1 cellular context compared by ENCODE assay signal in the genomic region with DNA sequence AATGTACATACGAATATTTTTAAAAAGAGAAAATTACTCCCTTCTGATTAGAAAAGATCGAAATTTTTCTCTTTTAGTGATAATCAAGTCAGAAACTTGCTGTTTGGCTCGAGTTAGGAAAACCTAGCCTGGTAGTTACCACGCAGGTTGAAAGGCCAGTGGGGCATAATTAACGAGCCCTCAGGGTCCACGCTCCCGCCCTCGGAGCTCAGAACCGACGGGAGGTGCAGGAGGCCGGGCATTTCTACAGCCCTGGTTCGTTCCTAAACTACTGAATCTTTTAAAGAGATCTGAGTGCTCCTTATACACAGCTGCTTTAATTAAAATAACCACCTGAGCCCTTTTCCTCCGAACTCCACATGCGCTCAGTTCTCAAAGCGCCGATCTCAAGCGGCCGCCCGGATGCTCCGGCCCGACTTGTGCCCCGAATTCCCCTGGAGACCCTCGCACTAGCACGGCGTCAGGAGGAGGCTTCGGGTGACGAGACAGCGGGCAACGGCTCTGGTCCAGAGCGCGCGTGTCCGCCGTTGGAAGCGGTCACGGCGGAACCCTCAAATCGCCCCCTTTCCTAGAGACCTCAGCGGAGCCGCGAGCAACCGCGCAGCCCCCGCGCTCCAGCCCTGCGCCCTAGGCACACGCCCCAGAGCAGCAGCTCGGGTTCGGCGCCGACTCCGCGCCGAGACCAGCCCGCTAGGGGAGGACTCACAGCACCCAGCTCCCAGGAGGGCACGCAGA.
TF ChIP-seq lines count a peak whose summit lies in the region.

No MANE protein-coding gene starts in this region.

TF ChIP-seq in K562, 482 proteins besides CTCF, POLR2A, EP300 and RAD21 (continues in another document):
- TF ChIP-seq, protein P1, sequence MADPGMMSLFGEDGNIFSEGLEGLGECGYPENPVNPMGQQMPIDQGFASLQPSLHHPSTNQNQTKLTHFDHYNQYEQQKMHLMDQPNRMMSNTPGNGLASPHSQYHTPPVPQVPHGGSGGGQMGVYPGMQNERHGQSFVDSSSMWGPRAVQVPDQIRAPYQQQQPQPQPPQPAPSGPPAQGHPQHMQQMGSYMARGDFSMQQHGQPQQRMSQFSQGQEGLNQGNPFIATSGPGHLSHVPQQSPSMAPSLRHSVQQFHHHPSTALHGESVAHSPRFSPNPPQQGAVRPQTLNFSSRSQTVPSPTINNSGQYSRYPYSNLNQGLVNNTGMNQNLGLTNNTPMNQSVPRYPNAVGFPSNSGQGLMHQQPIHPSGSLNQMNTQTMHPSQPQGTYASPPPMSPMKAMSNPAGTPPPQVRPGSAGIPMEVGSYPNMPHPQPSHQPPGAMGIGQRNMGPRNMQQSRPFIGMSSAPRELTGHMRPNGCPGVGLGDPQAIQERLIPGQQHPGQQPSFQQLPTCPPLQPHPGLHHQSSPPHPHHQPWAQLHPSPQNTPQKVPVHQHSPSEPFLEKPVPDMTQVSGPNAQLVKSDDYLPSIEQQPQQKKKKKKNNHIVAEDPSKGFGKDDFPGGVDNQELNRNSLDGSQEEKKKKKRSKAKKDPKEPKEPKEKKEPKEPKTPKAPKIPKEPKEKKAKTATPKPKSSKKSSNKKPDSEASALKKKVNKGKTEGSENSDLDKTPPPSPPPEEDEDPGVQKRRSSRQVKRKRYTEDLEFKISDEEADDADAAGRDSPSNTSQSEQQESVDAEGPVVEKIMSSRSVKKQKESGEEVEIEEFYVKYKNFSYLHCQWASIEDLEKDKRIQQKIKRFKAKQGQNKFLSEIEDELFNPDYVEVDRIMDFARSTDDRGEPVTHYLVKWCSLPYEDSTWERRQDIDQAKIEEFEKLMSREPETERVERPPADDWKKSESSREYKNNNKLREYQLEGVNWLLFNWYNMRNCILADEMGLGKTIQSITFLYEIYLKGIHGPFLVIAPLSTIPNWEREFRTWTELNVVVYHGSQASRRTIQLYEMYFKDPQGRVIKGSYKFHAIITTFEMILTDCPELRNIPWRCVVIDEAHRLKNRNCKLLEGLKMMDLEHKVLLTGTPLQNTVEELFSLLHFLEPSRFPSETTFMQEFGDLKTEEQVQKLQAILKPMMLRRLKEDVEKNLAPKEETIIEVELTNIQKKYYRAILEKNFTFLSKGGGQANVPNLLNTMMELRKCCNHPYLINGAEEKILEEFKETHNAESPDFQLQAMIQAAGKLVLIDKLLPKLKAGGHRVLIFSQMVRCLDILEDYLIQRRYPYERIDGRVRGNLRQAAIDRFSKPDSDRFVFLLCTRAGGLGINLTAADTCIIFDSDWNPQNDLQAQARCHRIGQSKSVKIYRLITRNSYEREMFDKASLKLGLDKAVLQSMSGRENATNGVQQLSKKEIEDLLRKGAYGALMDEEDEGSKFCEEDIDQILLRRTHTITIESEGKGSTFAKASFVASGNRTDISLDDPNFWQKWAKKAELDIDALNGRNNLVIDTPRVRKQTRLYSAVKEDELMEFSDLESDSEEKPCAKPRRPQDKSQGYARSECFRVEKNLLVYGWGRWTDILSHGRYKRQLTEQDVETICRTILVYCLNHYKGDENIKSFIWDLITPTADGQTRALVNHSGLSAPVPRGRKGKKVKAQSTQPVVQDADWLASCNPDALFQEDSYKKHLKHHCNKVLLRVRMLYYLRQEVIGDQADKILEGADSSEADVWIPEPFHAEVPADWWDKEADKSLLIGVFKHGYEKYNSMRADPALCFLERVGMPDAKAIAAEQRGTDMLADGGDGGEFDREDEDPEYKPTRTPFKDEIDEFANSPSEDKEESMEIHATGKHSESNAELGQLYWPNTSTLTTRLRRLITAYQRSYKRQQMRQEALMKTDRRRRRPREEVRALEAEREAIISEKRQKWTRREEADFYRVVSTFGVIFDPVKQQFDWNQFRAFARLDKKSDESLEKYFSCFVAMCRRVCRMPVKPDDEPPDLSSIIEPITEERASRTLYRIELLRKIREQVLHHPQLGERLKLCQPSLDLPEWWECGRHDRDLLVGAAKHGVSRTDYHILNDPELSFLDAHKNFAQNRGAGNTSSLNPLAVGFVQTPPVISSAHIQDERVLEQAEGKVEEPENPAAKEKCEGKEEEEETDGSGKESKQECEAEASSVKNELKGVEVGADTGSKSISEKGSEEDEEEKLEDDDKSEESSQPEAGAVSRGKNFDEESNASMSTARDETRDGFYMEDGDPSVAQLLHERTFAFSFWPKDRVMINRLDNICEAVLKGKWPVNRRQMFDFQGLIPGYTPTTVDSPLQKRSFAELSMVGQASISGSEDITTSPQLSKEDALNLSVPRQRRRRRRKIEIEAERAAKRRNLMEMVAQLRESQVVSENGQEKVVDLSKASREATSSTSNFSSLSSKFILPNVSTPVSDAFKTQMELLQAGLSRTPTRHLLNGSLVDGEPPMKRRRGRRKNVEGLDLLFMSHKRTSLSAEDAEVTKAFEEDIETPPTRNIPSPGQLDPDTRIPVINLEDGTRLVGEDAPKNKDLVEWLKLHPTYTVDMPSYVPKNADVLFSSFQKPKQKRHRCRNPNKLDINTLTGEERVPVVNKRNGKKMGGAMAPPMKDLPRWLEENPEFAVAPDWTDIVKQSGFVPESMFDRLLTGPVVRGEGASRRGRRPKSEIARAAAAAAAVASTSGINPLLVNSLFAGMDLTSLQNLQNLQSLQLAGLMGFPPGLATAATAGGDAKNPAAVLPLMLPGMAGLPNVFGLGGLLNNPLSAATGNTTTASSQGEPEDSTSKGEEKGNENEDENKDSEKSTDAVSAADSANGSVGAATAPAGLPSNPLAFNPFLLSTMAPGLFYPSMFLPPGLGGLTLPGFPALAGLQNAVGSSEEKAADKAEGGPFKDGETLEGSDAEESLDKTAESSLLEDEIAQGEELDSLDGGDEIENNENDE (IDR thresholded peaks at IDR 0.05; ENCODE audit: low read depth, low read length) = no peak
- peak; percentile 93 for TF ChIP-seq SAP30 (IDR thresholded peaks at IDR 0.05; ENCODE audit: borderline replicate concordance, insufficient read depth, low read depth, low read length, poor library complexity, severe bottlenecking)
- TF ChIP-seq KAT7 (CRISPR knock-in tag; IDR thresholded peaks at IDR 0.05; ENCODE audit: borderline replicate concordance) = 0 out of 2 replicates have a peak, but pooled peaks have one; percentile 26
- TF ChIP-seq KAT2B (IDR thresholded peaks at IDR 0.05; ENCODE audit: low read depth, low read length) = no peak
- TF ChIP-seq ZNF707 (CRISPR knock-in tag; conservative IDR thresholded peaks at IDR 0.05) = no peak
- no peak for TF ChIP-seq YBX1 (IDR thresholded peaks at IDR 0.05)
- TF ChIP-seq ILK (tag; IDR thresholded peaks at IDR 0.05; ENCODE audit: borderline replicate concordance, low read depth) = no peak
- TF ChIP-seq KDM2B (CRISPR knock-in tag; IDR thresholded peaks at IDR 0.05) = peak; percentile 90
- TF ChIP-seq MTA3 (IDR thresholded peaks at IDR 0.05; ENCODE audit: borderline replicate concordance) = no peak
- TF ChIP-seq RAD51 (IDR thresholded peaks at IDR 0.05; ENCODE audit: borderline replicate concordance, low read depth) = no peak
- TF ChIP-seq XRCC5 (IDR thresholded peaks at IDR 0.05; ENCODE audit: low read depth, low read length) = peak; percentile 2; the same call in 1 of the 2 replicates
- TF ChIP-seq ILF3 (IDR thresholded peaks at IDR 0.05; ENCODE audit: borderline replicate concordance) = no peak
- TF ChIP-seq, protein P2, sequence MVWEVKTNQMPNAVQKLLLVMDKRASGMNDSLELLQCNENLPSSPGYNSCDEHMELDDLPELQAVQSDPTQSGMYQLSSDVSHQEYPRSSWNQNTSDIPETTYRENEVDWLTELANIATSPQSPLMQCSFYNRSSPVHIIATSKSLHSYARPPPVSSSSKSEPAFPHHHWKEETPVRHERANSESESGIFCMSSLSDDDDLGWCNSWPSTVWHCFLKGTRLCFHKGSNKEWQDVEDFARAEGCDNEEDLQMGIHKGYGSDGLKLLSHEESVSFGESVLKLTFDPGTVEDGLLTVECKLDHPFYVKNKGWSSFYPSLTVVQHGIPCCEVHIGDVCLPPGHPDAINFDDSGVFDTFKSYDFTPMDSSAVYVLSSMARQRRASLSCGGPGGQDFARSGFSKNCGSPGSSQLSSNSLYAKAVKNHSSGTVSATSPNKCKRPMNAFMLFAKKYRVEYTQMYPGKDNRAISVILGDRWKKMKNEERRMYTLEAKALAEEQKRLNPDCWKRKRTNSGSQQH (CRISPR knock-in tag; IDR thresholded peaks at IDR 0.05) = no peak
- no peak for TF ChIP-seq TAF7 (tag; IDR thresholded peaks at IDR 0.05)
- no peak for TF ChIP-seq KDM5B (IDR thresholded peaks at IDR 0.05; ENCODE audit: insufficient replicate concordance, low read depth, low read length)
- TF ChIP-seq ZNF253 (CRISPR knock-in tag; conservative IDR thresholded peaks at IDR 0.05) = no peak
- TF ChIP-seq SMAD3 (CRISPR knock-in tag; conservative IDR thresholded peaks at IDR 0.05) = no peak
- TF ChIP-seq, protein P3, sequence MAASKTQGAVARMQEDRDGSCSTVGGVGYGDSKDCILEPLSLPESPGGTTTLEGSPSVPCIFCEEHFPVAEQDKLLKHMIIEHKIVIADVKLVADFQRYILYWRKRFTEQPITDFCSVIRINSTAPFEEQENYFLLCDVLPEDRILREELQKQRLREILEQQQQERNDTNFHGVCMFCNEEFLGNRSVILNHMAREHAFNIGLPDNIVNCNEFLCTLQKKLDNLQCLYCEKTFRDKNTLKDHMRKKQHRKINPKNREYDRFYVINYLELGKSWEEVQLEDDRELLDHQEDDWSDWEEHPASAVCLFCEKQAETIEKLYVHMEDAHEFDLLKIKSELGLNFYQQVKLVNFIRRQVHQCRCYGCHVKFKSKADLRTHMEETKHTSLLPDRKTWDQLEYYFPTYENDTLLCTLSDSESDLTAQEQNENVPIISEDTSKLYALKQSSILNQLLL (CRISPR knock-in tag; IDR thresholded peaks at IDR 0.05; ENCODE audit: borderline replicate concordance) = no peak
- no peak for TF ChIP-seq HLTF (IDR thresholded peaks at IDR 0.05)
- TF ChIP-seq HDAC3 (IDR thresholded peaks at IDR 0.05; ENCODE audit: borderline replicate concordance, partially characterized antibody) = no peak
- TF ChIP-seq ARHGAP35 (IDR thresholded peaks at IDR 0.05; ENCODE audit: partially characterized antibody) = no peak
- no peak for TF ChIP-seq BCL6 (CRISPR knock-in tag; IDR thresholded peaks at IDR 0.05)
- TF ChIP-seq, protein P4, sequence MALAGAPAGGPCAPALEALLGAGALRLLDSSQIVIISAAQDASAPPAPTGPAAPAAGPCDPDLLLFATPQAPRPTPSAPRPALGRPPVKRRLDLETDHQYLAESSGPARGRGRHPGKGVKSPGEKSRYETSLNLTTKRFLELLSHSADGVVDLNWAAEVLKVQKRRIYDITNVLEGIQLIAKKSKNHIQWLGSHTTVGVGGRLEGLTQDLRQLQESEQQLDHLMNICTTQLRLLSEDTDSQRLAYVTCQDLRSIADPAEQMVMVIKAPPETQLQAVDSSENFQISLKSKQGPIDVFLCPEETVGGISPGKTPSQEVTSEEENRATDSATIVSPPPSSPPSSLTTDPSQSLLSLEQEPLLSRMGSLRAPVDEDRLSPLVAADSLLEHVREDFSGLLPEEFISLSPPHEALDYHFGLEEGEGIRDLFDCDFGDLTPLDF (CRISPR knock-in tag; IDR thresholded peaks at IDR 0.05) = no peak
- no peak for TF ChIP-seq TARDBP (IDR thresholded peaks at IDR 0.05)
- TF ChIP-seq POLR3G (IDR thresholded peaks at IDR 0.05; ENCODE audit: extremely low read depth, insufficient read length, insufficient replicate concordance) = no peak
- no peak for TF ChIP-seq NFIX (CRISPR knock-in tag; IDR thresholded peaks at IDR 0.05; ENCODE audit: low read depth)
- TF ChIP-seq, protein P5, sequence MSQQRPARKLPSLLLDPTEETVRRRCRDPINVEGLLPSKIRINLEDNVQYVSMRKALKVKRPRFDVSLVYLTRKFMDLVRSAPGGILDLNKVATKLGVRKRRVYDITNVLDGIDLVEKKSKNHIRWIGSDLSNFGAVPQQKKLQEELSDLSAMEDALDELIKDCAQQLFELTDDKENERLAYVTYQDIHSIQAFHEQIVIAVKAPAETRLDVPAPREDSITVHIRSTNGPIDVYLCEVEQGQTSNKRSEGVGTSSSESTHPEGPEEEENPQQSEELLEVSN (IDR thresholded peaks at IDR 0.05; ENCODE audit: borderline replicate concordance in 1 of 2, extremely low read depth in 1 of 2, insufficient read depth in 1 of 2, insufficient read length in 1 of 2, low read depth in 1 of 2, low read length in 1 of 2, poor library complexity in 1 of 2, severe bottlenecking in 1 of 2) = peak in 1 of 2 experiments; percentile 49
- no peak for TF ChIP-seq POLR2G (IDR thresholded peaks at IDR 0.05; ENCODE audit: low read depth, low read length)
- no peak for TF ChIP-seq EP400 (IDR thresholded peaks at IDR 0.05)
- TF ChIP-seq ZNF57 (CRISPR knock-in tag; IDR thresholded peaks at IDR 0.05) = no peak
- TF ChIP-seq MYNN (IDR thresholded peaks at IDR 0.05) = no peak
- TF ChIP-seq MYNN (CRISPR knock-in tag; IDR thresholded peaks at IDR 0.05) = no peak
- no peak for TF ChIP-seq XRCC4 (IDR thresholded peaks at IDR 0.05; ENCODE audit: extremely low read depth, insufficient read depth, insufficient read length)
- TF ChIP-seq FOS (IDR thresholded peaks at IDR 0.05; ENCODE audit: extremely low read depth, insufficient read length) = no peak
- no peak for TF ChIP-seq CBX8 (IDR thresholded peaks at IDR 0.05; ENCODE audit: borderline replicate concordance, extremely low read depth, low read depth, low read length, poor library complexity, severe bottlenecking)
- TF ChIP-seq TSC22D4 (tag; IDR thresholded peaks at IDR 0.05) = no peak
- no peak for TF ChIP-seq MED1 (CRISPR knock-in tag; IDR thresholded peaks at IDR 0.05; ENCODE audit: borderline replicate concordance)
- TF ChIP-seq, protein P6, sequence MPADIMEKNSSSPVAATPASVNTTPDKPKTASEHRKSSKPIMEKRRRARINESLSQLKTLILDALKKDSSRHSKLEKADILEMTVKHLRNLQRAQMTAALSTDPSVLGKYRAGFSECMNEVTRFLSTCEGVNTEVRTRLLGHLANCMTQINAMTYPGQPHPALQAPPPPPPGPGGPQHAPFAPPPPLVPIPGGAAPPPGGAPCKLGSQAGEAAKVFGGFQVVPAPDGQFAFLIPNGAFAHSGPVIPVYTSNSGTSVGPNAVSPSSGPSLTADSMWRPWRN (IDR thresholded peaks at IDR 0.05; ENCODE audit: low read depth) = no peak
- TF ChIP-seq, protein P7, sequence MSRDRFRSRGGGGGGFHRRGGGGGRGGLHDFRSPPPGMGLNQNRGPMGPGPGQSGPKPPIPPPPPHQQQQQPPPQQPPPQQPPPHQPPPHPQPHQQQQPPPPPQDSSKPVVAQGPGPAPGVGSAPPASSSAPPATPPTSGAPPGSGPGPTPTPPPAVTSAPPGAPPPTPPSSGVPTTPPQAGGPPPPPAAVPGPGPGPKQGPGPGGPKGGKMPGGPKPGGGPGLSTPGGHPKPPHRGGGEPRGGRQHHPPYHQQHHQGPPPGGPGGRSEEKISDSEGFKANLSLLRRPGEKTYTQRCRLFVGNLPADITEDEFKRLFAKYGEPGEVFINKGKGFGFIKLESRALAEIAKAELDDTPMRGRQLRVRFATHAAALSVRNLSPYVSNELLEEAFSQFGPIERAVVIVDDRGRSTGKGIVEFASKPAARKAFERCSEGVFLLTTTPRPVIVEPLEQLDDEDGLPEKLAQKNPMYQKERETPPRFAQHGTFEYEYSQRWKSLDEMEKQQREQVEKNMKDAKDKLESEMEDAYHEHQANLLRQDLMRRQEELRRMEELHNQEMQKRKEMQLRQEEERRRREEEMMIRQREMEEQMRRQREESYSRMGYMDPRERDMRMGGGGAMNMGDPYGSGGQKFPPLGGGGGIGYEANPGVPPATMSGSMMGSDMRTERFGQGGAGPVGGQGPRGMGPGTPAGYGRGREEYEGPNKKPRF (IDR thresholded peaks at IDR 0.05; ENCODE audit: low read depth, low read length) = no peak
- TF ChIP-seq CHD4 (IDR thresholded peaks at IDR 0.05; ENCODE audit: insufficient read depth, insufficient replicate concordance, low read depth, low read length, poor library complexity, severe bottlenecking) = no peak
- peak; percentile 19; the same call in 1 of the 2 replicates for TF ChIP-seq ZNF263 (CRISPR knock-in tag; IDR thresholded peaks at IDR 0.05; ENCODE audit: borderline replicate concordance)
- TF ChIP-seq HDAC8 (tag; IDR thresholded peaks at IDR 0.05) = 0 out of 2 replicates have a peak, but pooled peaks have one; percentile 12
- no peak for TF ChIP-seq ZNF561 (CRISPR knock-in tag; conservative IDR thresholded peaks at IDR 0.05)
